14 cellular contexts compared by ENCODE assay signal in genomic region chr21:25215698-25216384, GRCh38.
DNase-seq lines count a peak whose midpoint lies in the region; ATAC-seq and TF ChIP-seq lines count a peak whose summit lies in the region.
"Had no signal": no experiment of that assay in that cellular context is flagged by ENCODE, and none has a peak within 500 bp of the region (broad histone marks: within the 10 kb centered on the region; RNA-seq: fewer than 3 reads in every experiment).

No MANE protein-coding gene starts in this region.

- no peaks in the 10 kb centered on the region for H3K79me2 ChIP-seq in GM23248 (ENCODE audit: insufficient read depth)

- intact Hi-C loops in mucosa of descending colon (cut with DNase I, micrococcal nuclease), result no loop called here
- intact Hi-C loops in A673 (cut with micrococcal nuclease; ENCODE audit: unreplicated experiment), result no loop called here
- intact Hi-C loops in left ventricle myocardium superior (cut with micrococcal nuclease), result no loop called here

- POLR2A ChIA-PET in A673 (lab: Charles Lee; ENCODE audit: low non-redundant PET), result no interaction called here

- H3F3A ChIP-seq in GM23248 (ENCODE audit: insufficient read depth), result no peaks in the 10 kb centered on the region

- WGBS in GM23248 (ENCODE audit: low coverage in 1 of 2, low lambda C conversion rate in 2 of 2, missing lambda C conversion rate in 2 of 2), 2 experiments, result 5% methylated on average over 2 of the region's 2 CpGs

- ATAC-seq in GM19035 (IDR thresholded peaks at IDR 0.05; ENCODE audit: unreplicated experiment) (peak; percentile 97), GM21786 (IDR thresholded peaks at IDR 0.05; ENCODE audit: unreplicated experiment) (peak; percentile 91), HG03159 (IDR thresholded peaks at IDR 0.05; ENCODE audit: unreplicated experiment) (peak; percentile 96), mucosa of descending colon (peak; percentile 32), left ventricle myocardium superior (no peak)
- ATAC-seq: activated CD4-positive, CD25-positive, alpha-beta regulatory T cell treated with anti-CD3 and anti-CD28 coated beads, Interleukin-2, amount 50 U/mL, for 24 hours; gastrocnemius medialis; left lung had no signal

- H3K27ac ChIP-seq in A673 (ENCODE audit: low read depth, low read length, poor library complexity, severe bottlenecking) (no peak overlapping the region), GM23248 (no peak overlapping the region)
- H3K27ac ChIP-seq: gastrocnemius medialis, left lung had no signal

- in situ Hi-C loops in GM23248 (cut with MboI), result no loop called here

- TF ChIP-seq CTCF in mucosa of descending colon (IDR thresholded peaks at IDR 0.05) (no peak), A673 (conservative IDR thresholded peaks at IDR 0.05; ENCODE audit: low read depth, low read length) (no peak)

- H3K4me1 ChIP-seq in mucosa of descending colon (ENCODE audit: low read depth) (no peaks in the 10 kb centered on the region), A673 (ENCODE audit: insufficient read depth, low read length, poor library complexity, severe bottlenecking) (no peaks in the 10 kb centered on the region), GM23248 (ENCODE audit: insufficient read depth) (no peaks in the 10 kb centered on the region)
- H3K4me1 ChIP-seq: gastrocnemius medialis, left lung had no signal

- H3K9me3 ChIP-seq in mucosa of descending colon, result peaks cover 16% of the 10 kb centered on the region
- H3K9me3 ChIP-seq in A673 (ENCODE audit: low read depth, low read length, poor library complexity, severe bottlenecking), result peaks cover 8% of the 10 kb centered on the region
- no peaks in the 10 kb centered on the region for H3K9me3 ChIP-seq in GM23248 (ENCODE audit: low read depth)
- H3K9me3 ChIP-seq: gastrocnemius medialis had no signal

- H2AFZ ChIP-seq in GM23248, result no peak overlapping the region

- H3K36me3 ChIP-seq in mucosa of descending colon (ENCODE audit: low read depth) (no peaks in the 10 kb centered on the region), A673 (ENCODE audit: insufficient read depth, low read length, poor library complexity, severe bottlenecking) (no peaks in the 10 kb centered on the region), GM23248 (ENCODE audit: low read depth) (no peaks in the 10 kb centered on the region)
- H3K36me3 ChIP-seq: gastrocnemius medialis, left lung had no signal

- no peak for DNase-seq in mucosa of descending colon
- no peak for DNase-seq in A673 (ENCODE audit: low spot score)
- DNase-seq in NCI-H1417 treated with DMSO at 0.1 percent for 48 hours (lab: John Stamatoyannopoulos, UW), result no peak
- DNase-seq in GM23248, result no peak
- no peak for DNase-seq in left ventricle myocardium superior
- DNase-seq: activated naive CD4-positive, alpha-beta T cell treated with Interleukin-2 at 50 U/mL for 16 hours; Calu3; gastrocnemius medialis; KG1; left lung had no signal

- no peak overlapping the region for H3K4me2 ChIP-seq in GM23248 (ENCODE audit: unreplicated experiment)

- BruUV-seq in A673 (replicated peaks; lab: Mats Ljungman, UMichigan), result no TSS peak

- H3K9ac ChIP-seq in GM23248, result no peak overlapping the region

- CTCF ChIA-PET in A673 (lab: Charles Lee), result no interaction called here

- H3K27me3 ChIP-seq in A673 (replicated peaks; ENCODE audit: insufficient read depth, low read depth, low read length, poor library complexity), result no peaks in the 10 kb centered on the region
- no peaks in the 10 kb centered on the region for H3K27me3 ChIP-seq in GM23248 (replicated peaks; ENCODE audit: insufficient read depth)
- H3K27me3 ChIP-seq: gastrocnemius medialis, left lung had no signal

- no peaks in the 10 kb centered on the region for H3K9me2 ChIP-seq in GM23248 (ENCODE audit: insufficient read depth)

- no peak overlapping the region for H3K4me3 ChIP-seq in mucosa of descending colon
- H3K4me3 ChIP-seq in A673 (ENCODE audit: low read depth, low read length, poor library complexity, severe bottlenecking), result no peak overlapping the region
- H3K4me3 ChIP-seq in GM23248, result no peak overlapping the region
- H3K4me3 ChIP-seq: gastrocnemius medialis, left lung had no signal

- H4K20me1 ChIP-seq in GM23248 (ENCODE audit: insufficient read depth), result no peaks in the 10 kb centered on the region
